19 cellular contexts compared by ENCODE assay signal in the genomic region with DNA sequence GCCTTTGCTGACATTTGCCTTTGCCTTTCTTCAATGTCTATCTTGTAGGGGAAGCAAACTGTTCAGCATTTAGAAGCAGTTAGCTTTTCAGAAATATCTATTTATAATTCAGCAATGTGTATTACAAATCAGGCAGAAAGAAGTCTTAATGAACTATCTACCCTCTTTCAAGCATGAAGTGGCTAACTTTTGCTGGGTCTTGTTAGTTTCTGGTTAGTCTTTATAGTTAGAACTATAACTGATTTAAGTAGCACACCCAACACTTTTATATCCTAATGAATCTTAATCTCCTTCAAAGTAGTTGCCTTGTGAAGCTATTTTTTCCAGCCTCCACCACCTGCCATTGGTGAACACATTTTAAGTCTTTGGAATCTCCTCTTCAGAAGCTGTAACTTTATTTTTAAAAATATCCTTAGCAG. TPM values are rescaled to one million over a fixed set of nuclear protein-coding genes. Genes with fewer than 3 reads are reported as not detected.
DNase-seq lines count a peak whose midpoint lies in the region; ATAC-seq, FAIRE-seq and TF ChIP-seq lines count a peak whose summit lies in the region.
"Had no signal": no experiment of that assay in that cellular context is flagged by ENCODE, and none has a peak within 500 bp of the region (broad histone marks: within the 10 kb centered on the region; RNA-seq: fewer than 3 reads in every experiment).

No MANE protein-coding gene starts in this region.

- H3K27me3 ChIP-seq in GM12878 (replicated peaks in 1 of 2; ENCODE audit: control insufficient read depth in 2 of 2, insufficient read depth in 2 of 2, low read length in 1 of 2) = no peaks in the 10 kb centered on the region
- H3K27me3 ChIP-seq: upper lobe of left lung had no signal

- peaks cover 4% of the 10 kb centered on the region for H3K79me2 ChIP-seq in GM12878 (ENCODE audit: control insufficient read depth, insufficient read depth, low read length)

- no TSS peak for BruUV-seq in GM12878 (replicated peaks; lab: Mats Ljungman, UMichigan)

- CTCF ChIA-PET in GM12878 (lab: Yijun Ruan, JAX) = interaction anchor here (0.7 to 1.4 kb wide), 3 partner anchors 9 to 31 kb away, joined by 3 to 9 read pairs (median 3); no protein-coding TSS in a partner anchor
- CTCF ChIA-PET in RWPE1 (lab: Yijun Ruan, JAX) = interaction anchor here (1.2 kb wide), 1 partner anchor 9 kb away, joined by 3 read pairs; no protein-coding TSS in a partner anchor

- H3K9me3 Mint-ChIP-seq in activated T-cell treated with anti-CD3 and anti-CD28 coated beads, Interleukin-2, amount 50 U/mL, for 24 hours = no peaks in the 10 kb centered on the region
- H3K9me3 Mint-ChIP-seq in IgD-negative memory B cell = no peaks in the 10 kb centered on the region
- no peaks in the 10 kb centered on the region for H3K9me3 Mint-ChIP-seq in natural killer cell treated with Interleukin-12 subunit alpha and Interleukin-12 subunit beta and Interleukin-15 and Interleukin-18, amount 100 ng/mL, for 72 hours
- H3K9me3 Mint-ChIP-seq: T-helper 2 cell treated with Interferon-gamma antibody and Interleukin-4, amounts not matched to agents 5 μg/mL and 100 μg/mL, for 36 hours had no signal

- H3K36me3 ChIP-seq in GM12878 (ENCODE audit: control insufficient read depth in 2 of 2, insufficient read depth in 2 of 2, low read length in 1 of 2) = peaks cover 5 to 32% of the 10 kb centered on the region in 2 experiments

- no peak for DNase-seq in activated T-cell treated with anti-CD3 and anti-CD28 coated beads, Interleukin-2, amount 50 U/mL, for 24 hours
- no peak for DNase-seq in activated T-cell treated with anti-CD3 and anti-CD28 coated beads for 4 hours
- no peak for DNase-seq in GM12878 (ENCODE audit: low read depth, low spot score)
- DNase-seq in natural killer cell treated with Interleukin-12 subunit alpha and Interleukin-12 subunit beta and Interleukin-15 and Interleukin-18, amount 100 ng/mL, for 72 hours (ENCODE audit: low spot score) = no peak
- DNase-seq in mucosa of gallbladder (ENCODE audit: low spot score) = no peak
- no peak for DNase-seq in RWPE1 (ENCODE audit: low spot score)
- no peak for DNase-seq in dermis blood vessel endothelial cell
- DNase-seq: ACHN; activated CD4-positive, alpha-beta T cell treated with anti-CD3 and anti-CD28 coated beads for 48 hours; cortex of kidney; KBM-7; NCI-H1436 treated with DMSO at 0.1 percent for 48 hours; NCI-H446 treated with DMSO at 0.1 percent for 48 hours; SHP77 treated with DMSO at 0.1 percent for 48 hours; small intestine; upper lobe of left lung had no signal

- no peaks in the 10 kb centered on the region for H3K9me3 ChIP-seq in GM12878 (replicated peaks; ENCODE audit: control insufficient read depth, insufficient read depth, low read length)
- H3K9me3 ChIP-seq: upper lobe of left lung had no signal

- 0 out of 2 replicates have a peak, but pooled peaks cover 4% of the 10 kb centered on the region for H4K20me1 ChIP-seq in GM12878 (ENCODE audit: control insufficient read depth, insufficient read depth)

- no peaks in the 10 kb centered on the region for H3K27me3 Mint-ChIP-seq in activated T-cell treated with anti-CD3 and anti-CD28 coated beads, Interleukin-2, amount 50 U/mL, for 24 hours
- H3K27me3 Mint-ChIP-seq in IgD-negative memory B cell = no peaks in the 10 kb centered on the region
- H3K27me3 Mint-ChIP-seq in natural killer cell treated with Interleukin-12 subunit alpha and Interleukin-12 subunit beta and Interleukin-15 and Interleukin-18, amount 100 ng/mL, for 72 hours = no peaks in the 10 kb centered on the region

- intact Hi-C loops in GM12878 (cut with micrococcal nuclease; ENCODE audit: unreplicated experiment) = no loop called here

- no peak overlapping the region for H2AFZ ChIP-seq in GM12878 (ENCODE audit: control insufficient read depth, low read depth, low read length)

- no peaks in the 10 kb centered on the region; the same call in 1 of the 2 replicates for H3K4me1 ChIP-seq in GM12878 (ENCODE audit: control insufficient read depth, insufficient read depth, low read length)
- H3K4me1 ChIP-seq: upper lobe of left lung had no signal

- POLR2A ChIA-PET in GM12878 (lab: Charles Lee) = interaction anchor here (1.0 kb wide), 1 partner anchor 464 kb away, joined by 3 read pairs; no protein-coding TSS in a partner anchor
- POLR2A ChIA-PET in RWPE1 (lab: Yijun Ruan, JAX; ENCODE audit: low non-redundant PET) = no interaction called here

- H3K4me1 Mint-ChIP-seq in activated T-cell treated with anti-CD3 and anti-CD28 coated beads, Interleukin-2, amount 50 U/mL, for 24 hours (ENCODE audit: low read depth) = peaks cover 53% of the 10 kb centered on the region
- H3K4me1 Mint-ChIP-seq in IgD-negative memory B cell = peaks cover 6 to 18% (median 11%) of the 10 kb centered on the region in 3 donors
- H3K4me1 Mint-ChIP-seq in natural killer cell treated with Interleukin-12 subunit alpha and Interleukin-12 subunit beta and Interleukin-15 and Interleukin-18, amount 100 ng/mL, for 72 hours (ENCODE audit: low read depth in 2 of 2) = peaks cover 28 to 32% of the 10 kb centered on the region in 2 donors

- no peak overlapping the region for H3K4me3 ChIP-seq in GM12878
- H3K4me3 ChIP-seq: upper lobe of left lung had no signal

- H3K27ac Mint-ChIP-seq in activated T-cell treated with anti-CD3 and anti-CD28 coated beads, Interleukin-2, amount 50 U/mL, for 24 hours = peak overlapping the region; percentile 82
- H3K27ac Mint-ChIP-seq in IgD-negative memory B cell = peak overlapping the region; percentile 17 to 65 (median 32)
- peak overlapping the region; percentile 35 to 41 for H3K27ac Mint-ChIP-seq in natural killer cell treated with Interleukin-12 subunit alpha and Interleukin-12 subunit beta and Interleukin-15 and Interleukin-18, amount 100 ng/mL, for 72 hours

- TF ChIP-seq EP300 in GM12878 (IDR thresholded peaks at IDR 0.05; ENCODE audit: borderline replicate concordance in 1 of 2, control insufficient read depth in 1 of 2, low read depth in 2 of 2, low read length in 2 of 2) = no peak

- no peak; the same call in 2 of the 3 replicates for ATAC-seq in GM12878
- ATAC-seq in natural killer cell treated with Interleukin-12 subunit alpha and Interleukin-12 subunit beta and Interleukin-15 and Interleukin-18, amount 100 ng/mL, for 72 hours = no peak

- peaks cover 96% of the 10 kb centered on the region for H3K36me3 Mint-ChIP-seq in activated T-cell treated with anti-CD3 and anti-CD28 coated beads, Interleukin-2, amount 50 U/mL, for 24 hours (ENCODE audit: low read depth)
- no peaks in the 10 kb centered on the region for H3K36me3 Mint-ChIP-seq in IgD-negative memory B cell
- H3K36me3 Mint-ChIP-seq in natural killer cell treated with Interleukin-12 subunit alpha and Interleukin-12 subunit beta and Interleukin-15 and Interleukin-18, amount 100 ng/mL, for 72 hours = peaks cover 74% of the 10 kb centered on the region

- FAIRE-seq in GM12878 (lab: Jason Lieb, UNC) = no peak
- FAIRE-seq: keratinocyte, small intestine had no signal

- RAD21 ChIA-PET in GM12878 (lab: Charles Lee; ENCODE audit: unreplicated experiment) = interaction anchor here (1.0 to 1.2 kb wide), 3 partner anchors 9 to 57 kb away, joined by 3 to 4 read pairs (median 3); no protein-coding TSS in a partner anchor

- no peak overlapping the region for H3K9ac ChIP-seq in GM12878 (ENCODE audit: control insufficient read depth, insufficient read depth, low read length)

- TF ChIP-seq CTCF in GM12878 (IDR thresholded peaks at IDR 0.05 in 2 of 3, conservative IDR thresholded peaks at IDR 0.05 in 1 of 3; ENCODE audit: control insufficient read depth in 2 of 3, extremely low read depth in 1 of 3, insufficient read depth in 1 of 3, low read depth in 3 of 3, low read length in 3 of 3) = no peak
- TF ChIP-seq CTCF in RWPE1 (conservative IDR thresholded peaks at IDR 0.05; ENCODE audit: low read depth) = no peak

- TF ChIP-seq POLR2A in GM12878 (IDR thresholded peaks at IDR 0.05; ENCODE audit: low read depth, low read length) = no peak

- TF ChIP-seq RAD21 in GM12878 (IDR thresholded peaks at IDR 0.05; ENCODE audit: insufficient read depth, low read depth, low read length) = no peak

- H3K27ac ChIP-seq in GM12878 (ENCODE audit: control insufficient read depth, insufficient read depth) (no peak overlapping the region), RWPE1 (no peak overlapping the region)
- H3K27ac ChIP-seq: upper lobe of left lung had no signal

- H3K4me3 Mint-ChIP-seq in activated T-cell treated with anti-CD3 and anti-CD28 coated beads, Interleukin-2, amount 50 U/mL, for 24 hours = no peak overlapping the region
- H3K4me3 Mint-ChIP-seq in IgD-negative memory B cell = peak overlapping the region in 1 of 4 donors; percentile 48
- no peak overlapping the region for H3K4me3 Mint-ChIP-seq in natural killer cell treated with Interleukin-12 subunit alpha and Interleukin-12 subunit beta and Interleukin-15 and Interleukin-18, amount 100 ng/mL, for 72 hours
- H3K4me3 Mint-ChIP-seq: T-helper 2 cell treated with Interferon-gamma antibody and Interleukin-4, amounts not matched to agents 5 μg/mL and 100 μg/mL, for 36 hours had no signal

- SMC1A ChIA-PET in GM12878 (lab: Charles Lee; ENCODE audit: uncharacterized antibody, unreplicated experiment) = interaction anchor here (0.5 to 1.5 kb wide), 4 partner anchors 9 to 84 kb away, joined by 3 to 6 read pairs (median 4); no protein-coding TSS in a partner anchor

- in situ Hi-C loops in GM12878 (cut with MboI) = loop anchor here (25.0 kb wide), 1 partner anchor 984 kb away; no protein-coding TSS in a partner anchor

- H3K4me2 ChIP-seq in GM12878 (ENCODE audit: control insufficient read depth, insufficient read depth) = no peak overlapping the region

RNA-seq across cellular contexts. Expression of gene CCNL1, which starts 13.3 kb away (rescaled TPM):
- polyA plus RNA-seq in IgD-negative memory B cell (107 TPM), GM12878 (2011; rRNA removed) (174 and 236 TPM in 2 replicates), GM12878 (2014; fragmentation: Illumina TruSeq; extraction: Trizol) (119 and 153 TPM in 2 replicates), GM12878 (2014; fragmentation: Nextera tagmentation; extraction: Ambion mirVana) (10 to 100 TPM; 22.2 to 39.8 TPM), GM12878 (2014; rRNA removed) (127 and 135 TPM in 2 replicates), GM12878 (2016; fragmentation: Nextera tagmentation; extraction: Ambion mirVana) (100 to 1,000 TPM in 1 of 2 experiments, 10 to 100 TPM in 1; 85.1 to 111 TPM)
- 786 and 840 TPM in 2 replicates for total RNA-seq in GM12878 (2013; cell fraction: nucleolus; rRNA removed)
- total RNA-seq in GM12878 (2014; rRNA removed) (173 and 180 TPM in 2 replicates), GM12878 (2014; rRNA removed; fragmentation: Illumina TruSeq; extraction: Trizol) (125 and 134 TPM in 2 replicates), GM12878 (2021) (105 and 107 TPM in 2 replicates), mucosa of gallbladder (96.7 TPM), dermis blood vessel endothelial cell (87.8 and 195 TPM in 2 replicates)
- polyA plus RNA-seq in GM12878 (2011; ENCODE audit: low read depth) = 92.3 TPM
- 54.9 and 72.4 TPM in 2 replicates for polyA plus RNA-seq in GM12878 (2011; cell fraction: cytosol; rRNA removed)
- polyA plus RNA-seq in GM12878 (2011; cell fraction: nucleus; rRNA removed) = 732 and 1,003 TPM in 2 replicates
- polyA plus RNA-seq in GM12878 (2012) = 101 and 129 TPM in 2 replicates
- polyA minus RNA-seq in GM12878 (2011; rRNA and poly(A)+ RNA removed) = 159 and 190 TPM in 2 replicates
- polyA minus RNA-seq in GM12878 (2011; cell fraction: cytosol; rRNA and poly(A)+ RNA removed) = 50.1 and 54.2 TPM in 2 replicates
- 1,045 and 1,316 TPM in 2 replicates for polyA minus RNA-seq in GM12878 (2011; cell fraction: nucleus; rRNA and poly(A)+ RNA removed)
- 100 to 1,000 TPM; 303 to 324 TPM for total RNA-seq in natural killer cell treated with Interleukin-12 subunit alpha and Interleukin-12 subunit beta and Interleukin-15 and Interleukin-18, amount 100 ng/mL, for 72 hours

Comparison
In these comparisons a context has a peak if more than half of its experiments do, and no peak if none do; other contexts are left out.
1. H3K27ac Mint-ChIP-seq: peak in every context shown above with its lines; median percentile 82 in activated T-cell treated with anti-CD3 and anti-CD28 coated beads, Interleukin-2, amount 50 U/mL, for 24 hours; 38 in natural killer cell treated with Interleukin-12 subunit alpha and Interleukin-12 subunit beta and Interleukin-15 and Interleukin-18, amount 100 ng/mL, for 72 hours; 32 in IgD-negative memory B cell.